Comparison of ENCODE assay signal across 8 cellular contexts in genomic region chr3:122383915-122384697, GRCh38. TPM values are rescaled to one million over a fixed set of nuclear protein-coding genes. Genes with fewer than 3 reads are reported as not detected.
DNase-seq lines count a peak whose midpoint lies in the region; ATAC-seq and TF ChIP-seq lines count a peak whose summit lies in the region.

Gene FAM162A (plus strand): TSS chr3:122384182. CDS start chr3:122384266, 84 bp downstream.

- H3K79me2 ChIP-seq in GM23338 (replicated peaks; ENCODE audit: insufficient read depth) = peaks cover 56% of the 10 kb centered on the region
- peaks cover 14% of the 10 kb centered on the region for H3K79me2 ChIP-seq in fibroblast of lung (ENCODE audit: control insufficient read depth, insufficient read depth, low read length)

- H3K4me2 ChIP-seq in GM23338 (peak within 1 kb of the TSS; percentile 96), fibroblast of lung (ENCODE audit: extremely low read depth, insufficient read depth, low read length) (peak within 1 kb of the TSS; percentile 99)

- peak; percentile 48 to 77 for TF ChIP-seq CTCF in GM23338 (conservative IDR thresholded peaks at IDR 0.05; ENCODE audit: low read depth in 2 of 2)
- TF ChIP-seq CTCF in fibroblast of lung (conservative IDR thresholded peaks at IDR 0.05 in 1 of 2, IDR thresholded peaks at IDR 0.05 in 1 of 2; ENCODE audit: low read depth in 1 of 2, low read length in 2 of 2) = peak; percentile 24 to 35
- peak; percentile 63 for TF ChIP-seq CTCF in natural killer cell (IDR thresholded peaks at IDR 0.05)

- H3K27me3 ChIP-seq in GM23338 (ENCODE audit: insufficient read depth) (no peaks in the 10 kb centered on the region), fibroblast of lung (ENCODE audit: control insufficient read depth, insufficient read depth, low read length) (no peaks in the 10 kb centered on the region)

- H3K36me3 Mint-ChIP-seq in GM23338 (ENCODE audit: low read depth) = peaks cover 3% of the 10 kb centered on the region; the same call in 1 of the 3 replicates
- H3K36me3 Mint-ChIP-seq in natural killer cell = no peaks in the 10 kb centered on the region

- H3K36me3 ChIP-seq in GM23338 (ENCODE audit: insufficient read depth) (no peaks in the 10 kb centered on the region), fibroblast of lung (ENCODE audit: control insufficient read depth, insufficient read depth, low read length) (no peaks in the 10 kb centered on the region)

- H3K9me3 Mint-ChIP-seq in GM23338 (no peaks in the 10 kb centered on the region), natural killer cell (no peaks in the 10 kb centered on the region)

- H3K4me3 Mint-ChIP-seq in GM23338 (peak within 1 kb of the TSS; percentile 98), natural killer cell (peak within 1 kb of the TSS; percentile 91)

- H3K9me2 ChIP-seq in GM23338 (ENCODE audit: insufficient read depth) = no peaks in the 10 kb centered on the region

- H3F3A ChIP-seq in GM23338 (replicated peaks; ENCODE audit: low read depth) = no peaks in the 10 kb centered on the region

- ATAC-seq in GM23338 = peak; percentile 90
- peak; percentile 93 to 99 (median 95) for ATAC-seq in natural killer cell
- ATAC-seq in stimulated activated naive CD8-positive, alpha-beta T cell treated with anti-CD3 and anti-CD28 coated beads, Interleukin-15, Interleukin-2, amounts not matched to agents 100 U/mL and 50 U/mL, for 24 hours = peak; percentile 95

- intact Hi-C loops in natural killer cell (cut with micrococcal nuclease) = loop anchor here (1.0 to 10.0 kb wide), 5 partner anchors 32 to 837 kb away; partner anchors contain the start of genes GOLGB1, KPNA1, PARP14 and POLQ

- H3K4me3 ChIP-seq in GM23338 (peak within 1 kb of the TSS; percentile 80), fibroblast of lung (replicated peaks in 1 of 4; ENCODE audit: control extremely low read depth in 1 of 4, insufficient read depth in 1 of 4, low read depth in 3 of 4, low read length in 4 of 4) (peak within 1 kb of the TSS; percentile 83 to 91 (median 84))

- no peaks in the 10 kb centered on the region for H3K9me3 ChIP-seq in fibroblast of lung (ENCODE audit: control insufficient read depth, insufficient read depth, low read depth, low read length)

- H2AFZ ChIP-seq in GM23338 = peak within 1 kb of the TSS; percentile 88
- peak within 1 kb of the TSS; percentile 99 for H2AFZ ChIP-seq in fibroblast of lung (ENCODE audit: low read length)

- no peaks in the 10 kb centered on the region; the same call in 1 of the 2 replicates for H4K20me1 ChIP-seq in GM23338 (replicated peaks; ENCODE audit: insufficient read depth)
- no peaks in the 10 kb centered on the region for H4K20me1 ChIP-seq in fibroblast of lung (ENCODE audit: control insufficient read depth, extremely low read depth, insufficient read depth, low read length)

- H3K4me1 ChIP-seq in GM23338 (ENCODE audit: insufficient read depth) (peaks cover 21% of the 10 kb centered on the region), fibroblast of lung (ENCODE audit: control insufficient read depth, extremely low read depth, insufficient read depth, low read length) (peaks cover 4% of the 10 kb centered on the region)

- peak; percentile 91 for DNase-seq in EH (ENCODE audit: low read depth)
- DNase-seq in GM23338 (ENCODE audit: low spot score) = peak; percentile 96
- DNase-seq in LHCN-M2 (ENCODE audit: low read depth) = peak; percentile 91
- DNase-seq in RPMI7951 (ENCODE audit: low read depth) = peak; percentile 93
- peak; percentile 85 to 90 for DNase-seq in activated T-helper 1 cell treated with anti-CD3 and anti-CD28 coated beads, Interleukin-2, amount 50 U/mL, for 16 hours (ENCODE audit: low read depth in 1 of 2, low spot score in 1 of 2)
- peak; percentile 82 to 83 for DNase-seq in fibroblast of lung (ENCODE audit: low read depth in 2 of 2)
- peak; percentile 88 for DNase-seq in natural killer cell
- DNase-seq in stimulated activated naive CD8-positive, alpha-beta T cell treated with anti-CD3 and anti-CD28 coated beads, Interleukin-15, Interleukin-2, amounts not matched to agents 100 U/mL and 50 U/mL, for 24 hours = peak; percentile 94

- H3K4me1 Mint-ChIP-seq in GM23338 = peaks cover 13% of the 10 kb centered on the region; the same call in 2 of the 3 replicates
- H3K4me1 Mint-ChIP-seq in natural killer cell = peaks cover 23% of the 10 kb centered on the region in 2 donors

- H3K27me3 Mint-ChIP-seq in GM23338 (ENCODE audit: insufficient read depth, low read depth, poor library complexity) (peaks cover 4% of the 10 kb centered on the region), natural killer cell (ENCODE audit: low read depth in 2 of 2) (no peaks in the 10 kb centered on the region)

- H3K9ac ChIP-seq in fibroblast of lung (ENCODE audit: insufficient read depth, low read length) = peak within 1 kb of the TSS; percentile 72

- H3K27ac Mint-ChIP-seq in GM23338 (peak within 1 kb of the TSS; percentile 96), natural killer cell (peak within 1 kb of the TSS; percentile 86 to 89)

- H3K27ac ChIP-seq in GM23338 (ENCODE audit: low read depth) = peak within 1 kb of the TSS; percentile 79
- H3K27ac ChIP-seq in fibroblast of lung (ENCODE audit: insufficient read depth, low read length) = peak within 1 kb of the TSS; percentile 70

TF ChIP-seq in GM23338, 12 proteins besides CTCF, POLR2A, EP300 and RAD21:
- no peak for TF ChIP-seq NANOG (IDR thresholded peaks at IDR 0.05; ENCODE audit: borderline replicate concordance)
- no peak for TF ChIP-seq STAT1 (IDR thresholded peaks at IDR 0.05; ENCODE audit: unreplicated experiment)
- TF ChIP-seq, protein P1, sequence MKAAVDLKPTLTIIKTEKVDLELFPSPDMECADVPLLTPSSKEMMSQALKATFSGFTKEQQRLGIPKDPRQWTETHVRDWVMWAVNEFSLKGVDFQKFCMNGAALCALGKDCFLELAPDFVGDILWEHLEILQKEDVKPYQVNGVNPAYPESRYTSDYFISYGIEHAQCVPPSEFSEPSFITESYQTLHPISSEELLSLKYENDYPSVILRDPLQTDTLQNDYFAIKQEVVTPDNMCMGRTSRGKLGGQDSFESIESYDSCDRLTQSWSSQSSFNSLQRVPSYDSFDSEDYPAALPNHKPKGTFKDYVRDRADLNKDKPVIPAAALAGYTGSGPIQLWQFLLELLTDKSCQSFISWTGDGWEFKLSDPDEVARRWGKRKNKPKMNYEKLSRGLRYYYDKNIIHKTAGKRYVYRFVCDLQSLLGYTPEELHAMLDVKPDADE (IDR thresholded peaks at IDR 0.05) = no peak
- no peak for TF ChIP-seq EZH2 (IDR thresholded peaks at IDR 0.05; ENCODE audit: low read depth, unreplicated experiment)
- no peak for TF ChIP-seq ZNF331 (CRISPR knock-in tag; IDR thresholded peaks at IDR 0.05; ENCODE audit: low read depth)
- peak; percentile 86 for TF ChIP-seq POLR2AphosphoS5 (IDR thresholded peaks at IDR 0.05; ENCODE audit: low read depth)
- no peak for TF ChIP-seq EZH2phosphoT487 (IDR thresholded peaks at IDR 0.05; ENCODE audit: unreplicated experiment)
- peak; percentile 82 for TF ChIP-seq CREB1 (CRISPR knock-in tag; IDR thresholded peaks at IDR 0.05; ENCODE audit: low read depth)
- TF ChIP-seq, protein P2, sequence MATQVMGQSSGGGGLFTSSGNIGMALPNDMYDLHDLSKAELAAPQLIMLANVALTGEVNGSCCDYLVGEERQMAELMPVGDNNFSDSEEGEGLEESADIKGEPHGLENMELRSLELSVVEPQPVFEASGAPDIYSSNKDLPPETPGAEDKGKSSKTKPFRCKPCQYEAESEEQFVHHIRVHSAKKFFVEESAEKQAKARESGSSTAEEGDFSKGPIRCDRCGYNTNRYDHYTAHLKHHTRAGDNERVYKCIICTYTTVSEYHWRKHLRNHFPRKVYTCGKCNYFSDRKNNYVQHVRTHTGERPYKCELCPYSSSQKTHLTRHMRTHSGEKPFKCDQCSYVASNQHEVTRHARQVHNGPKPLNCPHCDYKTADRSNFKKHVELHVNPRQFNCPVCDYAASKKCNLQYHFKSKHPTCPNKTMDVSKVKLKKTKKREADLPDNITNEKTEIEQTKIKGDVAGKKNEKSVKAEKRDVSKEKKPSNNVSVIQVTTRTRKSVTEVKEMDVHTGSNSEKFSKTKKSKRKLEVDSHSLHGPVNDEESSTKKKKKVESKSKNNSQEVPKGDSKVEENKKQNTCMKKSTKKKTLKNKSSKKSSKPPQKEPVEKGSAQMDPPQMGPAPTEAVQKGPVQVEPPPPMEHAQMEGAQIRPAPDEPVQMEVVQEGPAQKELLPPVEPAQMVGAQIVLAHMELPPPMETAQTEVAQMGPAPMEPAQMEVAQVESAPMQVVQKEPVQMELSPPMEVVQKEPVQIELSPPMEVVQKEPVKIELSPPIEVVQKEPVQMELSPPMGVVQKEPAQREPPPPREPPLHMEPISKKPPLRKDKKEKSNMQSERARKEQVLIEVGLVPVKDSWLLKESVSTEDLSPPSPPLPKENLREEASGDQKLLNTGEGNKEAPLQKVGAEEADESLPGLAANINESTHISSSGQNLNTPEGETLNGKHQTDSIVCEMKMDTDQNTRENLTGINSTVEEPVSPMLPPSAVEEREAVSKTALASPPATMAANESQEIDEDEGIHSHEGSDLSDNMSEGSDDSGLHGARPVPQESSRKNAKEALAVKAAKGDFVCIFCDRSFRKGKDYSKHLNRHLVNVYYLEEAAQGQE (IDR thresholded peaks at IDR 0.05; ENCODE audit: unreplicated experiment) = no peak
- TF ChIP-seq JUNB (IDR thresholded peaks at IDR 0.05; ENCODE audit: unreplicated experiment) = no peak
- no peak for TF ChIP-seq ZNF114 (CRISPR knock-in tag; IDR thresholded peaks at IDR 0.05)

RNA-seq across cellular contexts. Expression of gene FAM162A, which starts in this region (rescaled TPM):
- total RNA-seq in GM23338 (2014; rRNA removed; shearing (Covaris generic)) = 34.4 and 35.9 TPM in 2 replicates
- 227 and 234 TPM in 2 replicates for polyA plus RNA-seq in GM23338 (2016; fragmentation: Nextera tagmentation; extraction: Ambion mirVana)
- total RNA-seq in LHCN-M2 (2014; rRNA removed) = 27.6 and 32.3 TPM in 2 replicates
- 60.4 TPM for polyA plus RNA-seq in LHCN-M2 (2012)
- 72.1 and 87.6 TPM in 2 replicates for total RNA-seq in RPMI7951 (2014; rRNA removed; shearing (Covaris generic))
- 16.7 and 16.9 TPM in 2 replicates for total RNA-seq in fibroblast of lung
- 37.0 and 47.6 TPM in 2 replicates for polyA plus RNA-seq in fibroblast of lung
- polyA plus RNA-seq in fibroblast of lung (2012) = 40.6 and 59.5 TPM in 2 replicates
- 0.41 and 5.5 TPM in 2 replicates for polyA minus RNA-seq in fibroblast of lung (ENCODE audit: low replicate concordance)
- total RNA-seq in natural killer cell = 10 to 100 TPM; 12.2 to 18.4 (median 16.3) TPM

Comparison
In these comparisons a context has a peak if more than half of its experiments do, and no peak if none do; other contexts are left out.
1. Peak in every context shown above with its lines: DNase-seq, ATAC-seq, H3K4me3 ChIP-seq and H3K27ac ChIP-seq.